19 cellular contexts compared by ENCODE assay signal in genomic region chr4:127917151-127917550, GRCh38.
"Had no signal": no experiment of that assay in that cellular context is flagged by ENCODE, and none has a peak within 500 bp of the region (broad histone marks: within the 10 kb centered on the region; RNA-seq: fewer than 3 reads in every experiment).

No MANE protein-coding gene starts in this region.

- H3K27me3 Mint-ChIP-seq: central memory CD8-positive, alpha-beta T cell; natural killer cell treated with Interleukin-12 subunit alpha and Interleukin-12 subunit beta and Interleukin-15 and Interleukin-18, amount 100 ng/mL, for 72 hours; type B pancreatic cell had no signal

- DNase-seq: effector memory CD4-positive, alpha-beta T cell; glutamatergic neuron; kidney; left cardiac atrium; mammary epithelial cell; mucosa of descending colon; right cardiac atrium; stimulated activated CD4-positive, alpha-beta T cell treated with anti-CD3 and anti-CD28 coated beads, Interleukin-2, amount 100 ng/mL, for 48 hours; stimulated activated naive CD8-positive, alpha-beta T cell treated with anti-CD3 and anti-CD28 coated beads, Interleukin-15, Interleukin-2, amounts not matched to agents 100 U/mL and 50 U/mL, for 24 hours; thyroid gland had no signal

- H3K4me2 ChIP-seq: hepatocyte, smooth muscle cell had no signal

- H3K4me3 Mint-ChIP-seq: central memory CD8-positive, alpha-beta T cell; natural killer cell treated with Interleukin-12 subunit alpha and Interleukin-12 subunit beta and Interleukin-15 and Interleukin-18, amount 100 ng/mL, for 72 hours; type B pancreatic cell had no signal

- H2AFZ ChIP-seq: hepatocyte had no signal

- H3K27ac ChIP-seq: hepatocyte, suprapubic skin, thyroid gland had no signal

- H3K9me3 ChIP-seq: mucosa of descending colon, suprapubic skin, thyroid gland had no signal

- FAIRE-seq: endometrium, kidney, urothelium cell line had no signal

- H3K4me1 ChIP-seq: suprapubic skin, thyroid gland had no signal

- H3K79me2 ChIP-seq: hepatocyte had no signal

- H3K4me1 Mint-ChIP-seq: central memory CD8-positive, alpha-beta T cell had no signal

- ATAC-seq: esophagus mucosa; mucosa of descending colon; natural killer cell treated with Interleukin-12 subunit alpha and Interleukin-12 subunit beta and Interleukin-15 and Interleukin-18, amount 100 ng/mL, for 72 hours; stimulated activated naive CD8-positive, alpha-beta T cell treated with anti-CD3 and anti-CD28 coated beads, Interleukin-15, Interleukin-2, amounts not matched to agents 100 U/mL and 50 U/mL, for 24 hours had no signal

- H3K27ac Mint-ChIP-seq: natural killer cell treated with Interleukin-12 subunit alpha and Interleukin-12 subunit beta and Interleukin-15 and Interleukin-18, amount 100 ng/mL, for 72 hours; type B pancreatic cell had no signal

- H3K9me3 Mint-ChIP-seq: central memory CD8-positive, alpha-beta T cell; natural killer cell treated with Interleukin-12 subunit alpha and Interleukin-12 subunit beta and Interleukin-15 and Interleukin-18, amount 100 ng/mL, for 72 hours; type B pancreatic cell had no signal

- H3K4me3 ChIP-seq: hepatocyte, mucosa of descending colon, smooth muscle cell, suprapubic skin, thyroid gland had no signal

- H3K36me3 Mint-ChIP-seq: natural killer cell treated with Interleukin-12 subunit alpha and Interleukin-12 subunit beta and Interleukin-15 and Interleukin-18, amount 100 ng/mL, for 72 hours had no signal

- H3K27me3 ChIP-seq: hepatocyte, suprapubic skin, thyroid gland had no signal
